In genomic region chr5:119070828-119071572, GRCh38 we compare ENCODE assay signal across 8 cellular contexts. TPM values are rescaled to one million over a fixed set of nuclear protein-coding genes. Genes with fewer than 3 reads are reported as not detected.
DNase-seq lines count a peak whose midpoint lies in the region; ATAC-seq and TF ChIP-seq lines count a peak whose summit lies in the region.

A gene with protein sequence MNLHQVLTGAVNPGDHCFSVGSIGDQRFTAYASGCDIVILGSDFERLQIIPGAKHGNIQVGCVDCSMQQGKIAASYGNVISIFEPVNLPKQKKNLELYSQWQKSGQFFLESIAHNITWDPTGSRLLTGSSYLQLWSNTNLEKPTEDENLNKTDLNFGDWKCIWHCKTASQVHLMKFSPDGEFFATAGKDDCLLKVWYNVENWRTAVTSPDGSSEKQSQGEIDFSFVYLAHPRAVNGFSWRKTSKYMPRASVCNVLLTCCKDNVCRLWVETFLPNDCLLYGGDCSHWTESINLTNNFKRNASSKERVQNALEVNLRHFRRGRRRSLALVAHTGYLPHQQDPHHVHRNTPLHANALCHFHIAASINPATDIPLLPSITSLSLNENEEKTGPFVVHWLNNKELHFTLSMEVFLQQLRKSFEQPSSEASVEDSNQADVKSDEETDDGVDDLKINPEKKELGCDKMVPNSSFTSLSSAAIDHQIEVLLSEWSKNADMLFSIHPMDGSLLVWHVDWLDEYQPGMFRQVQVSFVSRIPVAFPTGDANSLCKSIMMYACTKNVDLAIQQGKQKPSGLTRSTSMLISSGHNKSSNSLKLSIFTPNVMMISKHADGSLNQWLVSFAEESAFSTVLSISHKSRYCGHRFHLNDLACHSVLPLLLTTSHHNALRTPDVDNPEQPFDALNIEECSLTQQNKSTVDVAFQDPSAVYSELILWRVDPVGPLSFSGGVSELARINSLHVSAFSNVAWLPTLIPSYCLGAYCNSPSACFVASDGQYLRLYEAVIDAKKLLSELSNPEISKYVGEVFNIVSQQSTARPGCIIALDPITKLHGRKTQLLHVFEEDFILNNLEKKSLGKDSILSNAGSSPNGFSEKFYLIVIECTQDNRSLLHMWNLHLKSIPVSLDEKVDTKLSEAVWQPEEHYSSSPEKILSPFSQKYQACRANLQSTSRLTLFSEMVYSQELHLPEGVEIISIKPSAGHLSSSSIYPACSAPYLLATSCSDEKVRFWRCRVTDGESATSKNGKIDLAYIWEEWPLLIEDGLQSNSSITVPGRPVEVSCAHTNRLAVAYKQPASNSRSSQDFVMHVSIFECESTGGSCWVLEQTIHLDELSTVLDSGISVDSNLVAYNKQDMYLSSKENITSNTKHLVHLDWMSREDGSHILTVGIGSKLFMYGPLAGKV (N-terminal part only) (plus strand): TSS chr5:119071087. CDS start chr5:119071570, 483 bp downstream.

- peaks cover 40% of the 10 kb centered on the region for H3K4me1 ChIP-seq in lower lobe of right lung

- intact Hi-C loops in CD4-positive, alpha-beta T cell (cut with DNase I, micrococcal nuclease): loop anchor here (2.0 to 5.0 kb wide), 8 partner anchors 82 to 381 kb away; partner anchors contain the start of genes DTWD2 (in 2 of the 2) and HSD17B4 (in 1 of the 2)
- intact Hi-C loops in lower lobe of right lung (cut with DNase I): no loop called here

- H3K27me3 ChIP-seq in CD4-positive, alpha-beta T cell (ENCODE audit: control insufficient read depth, insufficient read depth, low read length): no peaks in the 10 kb centered on the region
- H3K27me3 ChIP-seq in lower lobe of right lung (ENCODE audit: low read depth): no peaks in the 10 kb centered on the region

- H3K4me3 ChIP-seq in lower lobe of right lung: peak within 1 kb of the TSS; percentile 84

- peak within 1 kb of the TSS; percentile 100 for H3K4me3 Mint-ChIP-seq in CD4-positive, alpha-beta T cell

- no peaks in the 10 kb centered on the region for H3K27me3 Mint-ChIP-seq in CD4-positive, alpha-beta T cell

- ATAC-seq in CD4-positive, alpha-beta T cell (ENCODE audit: poor library complexity): peak; percentile 82
- peak; percentile 80 for ATAC-seq in GM19467 (IDR thresholded peaks at IDR 0.05; ENCODE audit: unreplicated experiment)
- peak; percentile 96 to 97 for ATAC-seq in lower lobe of right lung

- H3K36me3 ChIP-seq in lower lobe of right lung: no peaks in the 10 kb centered on the region

- no peaks in the 10 kb centered on the region for H3K9me3 Mint-ChIP-seq in CD4-positive, alpha-beta T cell

- no peaks in the 10 kb centered on the region for H3K9me3 ChIP-seq in CD4-positive, alpha-beta T cell (ENCODE audit: control insufficient read depth, low read length)
- no peaks in the 10 kb centered on the region for H3K9me3 ChIP-seq in lower lobe of right lung

- peaks cover 46% of the 10 kb centered on the region for H3K4me1 Mint-ChIP-seq in CD4-positive, alpha-beta T cell (ENCODE audit: low read depth)

- H3K27ac ChIP-seq in CD4-positive, alpha-beta T cell (ENCODE audit: low read depth, low read length): peak within 1 kb of the TSS; percentile 94
- H3K27ac ChIP-seq in lower lobe of right lung: peak within 1 kb of the TSS; percentile 96

- CTCF ChIA-PET in CD4-positive, alpha-beta T cell (lab: Charles Lee): interaction anchor here (0.6 to 2.7 kb wide), 11 partner anchors 12 to 352 kb away, joined by 3 to 18 read pairs (median 4); partner anchors contain the start of gene DTWD2

- H3K36me3 Mint-ChIP-seq in CD4-positive, alpha-beta T cell (ENCODE audit: low read depth): peaks cover 18% of the 10 kb centered on the region

- POLR2A ChIA-PET in CD4-positive, alpha-beta T cell (lab: Charles Lee): interaction anchor here (0.6 to 2.3 kb wide), 40 partner anchors 8 to 382 kb away, joined by 3 to 26 read pairs (median 5); partner anchors contain the start of genes DTWD2 and HSD17B4

- peak; percentile 96 to 99 (median 97) for DNase-seq in CD4-positive, alpha-beta T cell
- peak; percentile 90 for DNase-seq in HS-27A (ENCODE audit: low read depth)
- DNase-seq in NK-92 (lab: John Stamatoyannopoulos, UW; ENCODE audit: unreplicated experiment): peak; percentile 82
- peak; percentile 94 to 97 for DNase-seq in activated CD8-positive, alpha-beta memory T cell treated with anti-CD3 and anti-CD28 coated beads for 1 hour (ENCODE audit: extremely low read depth in 1 of 2, low read depth in 1 of 2)
- peak; percentile 99 for DNase-seq in effector CD4-positive, alpha-beta T cell
- DNase-seq in lower lobe of right lung: peak; percentile 100
- peak; percentile 91 to 98 (median 98) for DNase-seq in stimulated activated CD4-positive, alpha-beta T cell treated with anti-CD3 and anti-CD28 coated beads, TNF-alpha, amount 100 ng/mL, for 24 hours (ENCODE audit: low read depth in 3 of 3)

- TF ChIP-seq CTCF in CD4-positive, alpha-beta T cell (IDR thresholded peaks at IDR 0.05): no peak
- TF ChIP-seq CTCF in lower lobe of right lung (IDR thresholded peaks at IDR 0.05): no peak

- H3K27ac Mint-ChIP-seq in CD4-positive, alpha-beta T cell: peak within 1 kb of the TSS; percentile 98

RNA-seq across cellular contexts. Expression of the gene that starts here (rescaled TPM):
- total RNA-seq in CD4-positive, alpha-beta T cell: 10 to 100 TPM; 28.4 to 29.1 TPM
- total RNA-seq in lower lobe of right lung: 56.4 TPM

Comparison
In these comparisons a context has a peak if more than half of its experiments do, and no peak if none do; other contexts are left out.
1. Peak in every context shown above with its lines: DNase-seq, ATAC-seq, H3K4me3 ChIP-seq and H3K27ac ChIP-seq.